ENCODE assay signal across 9 cellular contexts in the genomic region with DNA sequence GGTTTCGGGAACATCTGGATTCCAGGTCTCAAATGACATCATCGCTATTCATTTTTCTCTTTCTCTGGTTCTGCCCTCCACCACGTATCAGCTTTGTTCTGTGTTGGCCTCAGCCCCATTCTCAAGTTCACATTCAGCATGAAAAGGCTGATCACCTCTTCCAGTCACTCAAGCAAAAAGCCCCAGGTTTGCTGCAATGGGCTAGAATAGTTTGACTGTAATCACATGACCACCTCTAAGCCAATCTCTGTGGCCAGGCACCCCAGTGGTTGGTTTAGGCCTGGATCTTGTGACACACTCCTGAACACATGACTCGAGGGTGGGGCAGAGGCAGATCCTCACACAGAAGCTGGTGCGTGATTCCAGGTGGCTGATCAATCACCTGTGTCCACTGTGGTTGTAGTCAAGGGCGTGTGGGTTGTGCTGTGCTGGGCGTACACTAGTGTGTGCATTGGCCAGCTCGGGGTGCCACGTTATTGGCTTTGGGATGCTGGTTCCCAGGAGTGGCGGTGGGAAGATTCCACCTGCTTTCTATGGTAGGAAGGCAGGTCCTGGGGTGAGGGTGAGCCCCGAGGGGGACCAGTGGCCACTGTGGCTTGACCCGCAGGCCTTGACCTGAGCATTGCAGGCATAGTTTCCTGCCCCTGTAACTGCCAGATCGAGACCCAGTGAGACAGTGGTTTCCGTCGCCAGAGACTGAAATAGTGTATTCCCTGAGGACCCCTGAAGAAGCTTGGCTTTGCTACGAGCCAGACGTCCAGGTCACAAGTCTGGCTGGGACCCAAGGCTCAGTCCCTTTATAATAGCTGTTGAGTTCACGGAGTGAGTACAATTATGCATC. TPM values are rescaled to one million over a fixed set of nuclear protein-coding genes. Genes with fewer than 3 reads are reported as not detected.
A peak's percentile ranks its signal among the peaks of the same experiment; 100 is the strongest.
DNase-seq lines count a peak whose midpoint lies in the region; ATAC-seq, FAIRE-seq and TF ChIP-seq lines count a peak whose summit lies in the region.
"Had no signal": no experiment of that assay in that cellular context is flagged by ENCODE, and none has a peak within 500 bp of the region (broad histone marks: within the 10 kb centered on the region; RNA-seq: fewer than 3 reads in every experiment).

No MANE protein-coding gene starts in this region.

- H3K36me3 ChIP-seq in RWPE2 (ENCODE audit: low read depth): peaks cover 14% of the 10 kb centered on the region
- H3K36me3 ChIP-seq in prostate gland: no peaks in the 10 kb centered on the region
- H3K36me3 ChIP-seq in SJCRH30: peaks cover 8% of the 10 kb centered on the region; the same call in 1 of the 2 replicates

- H3K36me3 Mint-ChIP-seq in activated CD4-positive, alpha-beta T cell treated with anti-CD3 and anti-CD28 coated beads, Interleukin-2, amount 10 ng/mL, durations not matched to agents 7 days and 5 days (ENCODE audit: low read depth): peaks cover 6% of the 10 kb centered on the region

- H3K4me3 ChIP-seq in RWPE2 (ENCODE audit: severe bottlenecking) (no peak overlapping the region), prostate gland (no peak overlapping the region), SJCRH30 (no peak overlapping the region)

- H3K27ac ChIP-seq in RWPE2 (ENCODE audit: poor library complexity, severe bottlenecking) (no peak overlapping the region), prostate gland (peak overlapping the region; percentile 36 to 56), SJCRH30 (no peak overlapping the region)

- H3K27me3 ChIP-seq in RWPE2 (ENCODE audit: insufficient read depth, poor library complexity, severe bottlenecking): no peaks in the 10 kb centered on the region
- no peaks in the 10 kb centered on the region for H3K27me3 ChIP-seq in prostate gland (replicated peaks; ENCODE audit: insufficient read depth)
- H3K27me3 ChIP-seq in SJCRH30: no peaks in the 10 kb centered on the region

- H3K4me1 ChIP-seq in RWPE2 (ENCODE audit: insufficient read depth, poor library complexity, severe bottlenecking) (no peaks in the 10 kb centered on the region), prostate gland (replicated peaks) (peaks cover 4% of the 10 kb centered on the region), SJCRH30 (peaks cover 16% of the 10 kb centered on the region)

- no peaks in the 10 kb centered on the region for H3K9me3 Mint-ChIP-seq in activated CD4-positive, alpha-beta T cell treated with anti-CD3 and anti-CD28 coated beads, Interleukin-2, amount 10 ng/mL, durations not matched to agents 7 days and 5 days

- no peak overlapping the region for H3K4me3 Mint-ChIP-seq in activated CD4-positive, alpha-beta T cell treated with anti-CD3 and anti-CD28 coated beads, Interleukin-2, amount 10 ng/mL, durations not matched to agents 7 days and 5 days

- no peak for DNase-seq in activated CD4-positive, alpha-beta T cell treated with anti-CD3 and anti-CD28 coated beads, Interleukin-2, amount 10 ng/mL, durations not matched to agents 7 days and 5 days
- DNase-seq in activated CD4-positive, alpha-beta T cell treated with anti-CD3 and anti-CD28 coated beads for 1 hour: no peak
- DNase-seq in RWPE2 (ENCODE audit: low spot score) (no peak), prostate gland (ENCODE audit: low spot score) (no peak), urothelium cell line (ENCODE audit: low spot score) (no peak), SJCRH30 (no peak), DMS79 (lab: John Stamatoyannopoulos, UW) (no peak)

- intact Hi-C loops in prostate gland (cut with DNase I): no loop called here

- 75% methylated on average over 17 of the region's 18 CpGs for WGBS in prostate gland

- H3K9me3 ChIP-seq in RWPE2 (ENCODE audit: severe bottlenecking): no peaks in the 10 kb centered on the region
- H3K9me3 ChIP-seq in prostate gland: no peaks in the 10 kb centered on the region
- H3K9me3 ChIP-seq in SJCRH30 (replicated peaks): no peaks in the 10 kb centered on the region

- CTCF ChIA-PET in activated CD4-positive, alpha-beta T cell treated with anti-CD3 and anti-CD28 coated beads, Interleukin-2, amount 10 ng/mL, durations not matched to agents 7 days and 5 days (lab: Charles Lee): interaction anchor here (0.9 to 2.5 kb wide), 4 partner anchors 10 to 21 kb away, joined by 3 to 9 read pairs (median 4); partner anchors contain the start of gene EEF2K

- TF ChIP-seq CTCF in RWPE2 (IDR thresholded peaks at IDR 0.05; ENCODE audit: poor library complexity, severe bottlenecking) (no peak), prostate gland (IDR thresholded peaks at IDR 0.05) (no peak)

- FAIRE-seq in urothelium cell line (lab: Jason Lieb, UNC): no peak

- POLR2A ChIA-PET in activated CD4-positive, alpha-beta T cell treated with anti-CD3 and anti-CD28 coated beads, Interleukin-2, amount 10 ng/mL, durations not matched to agents 7 days and 5 days (lab: Charles Lee): no interaction called here

- no peaks in the 10 kb centered on the region for H3K27me3 Mint-ChIP-seq in activated CD4-positive, alpha-beta T cell treated with anti-CD3 and anti-CD28 coated beads, Interleukin-2, amount 10 ng/mL, durations not matched to agents 7 days and 5 days

- ATAC-seq in HG02571 (IDR thresholded peaks at IDR 0.05; ENCODE audit: unreplicated experiment) (peak; percentile 80), RWPE2 (ENCODE audit: low read depth) (peak; percentile 56; the same call in 1 of the 3 replicates)

- H3K4me1 Mint-ChIP-seq in activated CD4-positive, alpha-beta T cell treated with anti-CD3 and anti-CD28 coated beads, Interleukin-2, amount 10 ng/mL, durations not matched to agents 7 days and 5 days: peaks cover 10% of the 10 kb centered on the region

- TF ChIP-seq POLR2A in prostate gland (IDR thresholded peaks at IDR 0.05): no peak

- H3K27ac Mint-ChIP-seq in activated CD4-positive, alpha-beta T cell treated with anti-CD3 and anti-CD28 coated beads, Interleukin-2, amount 10 ng/mL, durations not matched to agents 7 days and 5 days: peak overlapping the region; percentile 31

RNA-seq across cellular contexts. Expression of gene EEF2K, which starts 12.0 kb away (rescaled TPM):
- total RNA-seq in activated CD4-positive, alpha-beta T cell treated with anti-CD3 and anti-CD28 coated beads, Interleukin-2, amount 10 ng/mL, durations not matched to agents 7 days and 5 days: 10 to 100 TPM; 21.9 to 23.8 TPM
- total RNA-seq in prostate gland: 10 to 100 TPM; 58.2 to 75.1 TPM
- 22.0 and 23.0 TPM in 2 replicates for total RNA-seq in SJCRH30 (2014; rRNA removed; shearing (Covaris generic))

RNA-seq across cellular contexts. Expression of gene SDR42E2, which starts 55.8 kb away (rescaled TPM):
- under 1 TPM in 1 of 2 experiments, not detected in 1; 0.22 TPM for total RNA-seq in activated CD4-positive, alpha-beta T cell treated with anti-CD3 and anti-CD28 coated beads, Interleukin-2, amount 10 ng/mL, durations not matched to agents 7 days and 5 days
- total RNA-seq in prostate gland: not detected
- not detected in 2 replicates for total RNA-seq in SJCRH30 (2014; rRNA removed; shearing (Covaris generic))
- total RNA-seq: glomerular endothelial cell had no signal

Comparison
In these comparisons a context has a peak if more than half of its experiments do, and no peak if none do; other contexts are left out.
1. H3K27ac ChIP-seq: peak in prostate gland (2 of 2); none in RWPE2 (single experiment) and SJCRH30 (single experiment).